In genomic region chr4:139669335-139669734, GRCh38 we compare ENCODE assay signal across 21 cellular contexts. TPM values are rescaled to one million over a fixed set of nuclear protein-coding genes. Genes with fewer than 3 reads are reported as not detected.
A peak's percentile ranks its signal among the peaks of the same experiment; 100 is the strongest.
DNase-seq lines count a peak whose midpoint lies in the region; ATAC-seq, FAIRE-seq and TF ChIP-seq lines count a peak whose summit lies in the region.
"Had no signal": no experiment of that assay in that cellular context is flagged by ENCODE, and none has a peak within 500 bp of the region (broad histone marks: within the 10 kb centered on the region; RNA-seq: fewer than 3 reads in every experiment).

No MANE protein-coding gene starts in this region.

- peaks cover 17% of the 10 kb centered on the region for H3K4me1 Mint-ChIP-seq in stimulated activated effector memory CD8-positive, alpha-beta T cell treated with anti-CD3 and anti-CD28 coated beads, Interleukin-12 subunit alpha, Interleukin-12 subunit beta, amount 100 ng/mL, for 72 hours

- DNase-seq in HepG2 (ENCODE audit: low spot score) (no peak), right lobe of liver (no peak), H1 (ENCODE audit: low read depth in 1 of 2, low spot score in 2 of 2) (no peak), mesendoderm (no peak), germinal center (ENCODE audit: low spot score) (no peak), AG08396 (ENCODE audit: low spot score) (no peak)
- no peak for DNase-seq in stimulated activated effector memory CD8-positive, alpha-beta T cell treated with anti-CD3 and anti-CD28 coated beads, Interleukin-12 subunit alpha, Interleukin-12 subunit beta, amount 100 ng/mL, for 72 hours (ENCODE audit: low spot score in 2 of 2)
- DNase-seq: BE2C; C1 segment of cervical spinal cord; CD4-positive, alpha-beta T cell; DMS153; DMS79 treated with DMSO at 0.1 percent for 48 hours; GF-D8; GM23248; HCEC 1CT; KG1 had no signal

- H4K5ac ChIP-seq in H1 (ENCODE audit: insufficient read length, low read depth, low read length) (no peak overlapping the region), mesendoderm (ENCODE audit: low read length) (peak overlapping the region; percentile 26)

- H3K23ac ChIP-seq in H1 (ENCODE audit: insufficient read length) = no peak overlapping the region
- no peak overlapping the region for H3K23ac ChIP-seq in mesendoderm (ENCODE audit: low read length)

- H3K4me3 Mint-ChIP-seq in stimulated activated effector memory CD8-positive, alpha-beta T cell treated with anti-CD3 and anti-CD28 coated beads, Interleukin-12 subunit alpha, Interleukin-12 subunit beta, amount 100 ng/mL, for 72 hours = no peak overlapping the region
- H3K4me3 Mint-ChIP-seq: CD4-positive, alpha-beta T cell had no signal

- no peak for TF ChIP-seq RAD21 in HepG2 (CRISPR knock-in tag; IDR thresholded peaks at IDR 0.05)
- no peak for TF ChIP-seq RAD21 in H1 (IDR thresholded peaks at IDR 0.05 in 1 of 2, conservative IDR thresholded peaks at IDR 0.05 in 1 of 2; ENCODE audit: low read depth in 2 of 2, low read length in 2 of 2)

- H3K27me3 ChIP-seq in HepG2 (ENCODE audit: control insufficient read depth in 1 of 2, insufficient read depth in 2 of 2, low read length in 2 of 2) (no peaks in the 10 kb centered on the region; a peak in 1 of 5 replicates), right lobe of liver (no peaks in the 10 kb centered on the region), H1 (replicated peaks in 1 of 4; ENCODE audit: control insufficient read depth in 3 of 4, extremely low read depth in 1 of 4, insufficient read depth in 3 of 4, low read length in 3 of 4) (no peaks in the 10 kb centered on the region; a peak in 1 of 7 replicates), mesendoderm (ENCODE audit: insufficient read depth, low read length, poor library complexity) (no peaks in the 10 kb centered on the region)
- H3K27me3 ChIP-seq: BE2C had no signal

- H3K36me3 Mint-ChIP-seq in stimulated activated effector memory CD8-positive, alpha-beta T cell treated with anti-CD3 and anti-CD28 coated beads, Interleukin-12 subunit alpha, Interleukin-12 subunit beta, amount 100 ng/mL, for 72 hours = no peaks in the 10 kb centered on the region

- H3K9ac ChIP-seq in HepG2 (ENCODE audit: insufficient read depth, low read depth, low read length) (peak overlapping the region; percentile 94; the same call in 1 of the 2 replicates), H1 (replicated peaks in 1 of 4; ENCODE audit: extremely low read depth in 1 of 4, low read depth in 3 of 4, low read length in 3 of 4) (no peak overlapping the region), mesendoderm (ENCODE audit: low read length) (no peak overlapping the region)
- H3K9ac ChIP-seq: GM23248 had no signal

- H3K23me2 ChIP-seq in H1 (ENCODE audit: low read depth, low read length) = peaks cover 2% of the 10 kb centered on the region; the same call in 1 of the 2 replicates

- no peak for TF ChIP-seq EP300 in HepG2 (IDR thresholded peaks at IDR 0.05; ENCODE audit: low read depth in 2 of 2, low read length in 2 of 2)
- no peak for TF ChIP-seq EP300 in HepG2 (CRISPR knock-in tag; IDR thresholded peaks at IDR 0.05; ENCODE audit: borderline replicate concordance)
- TF ChIP-seq EP300 in H1 (IDR thresholded peaks at IDR 0.05; ENCODE audit: borderline replicate concordance in 1 of 2, low read depth in 2 of 2, low read length in 2 of 2) = no peak

- H3K18ac ChIP-seq in H1 (ENCODE audit: extremely low read depth, low read length) (no peak overlapping the region), mesendoderm (ENCODE audit: low read length) (peak overlapping the region; percentile 75)

- peak overlapping the region; percentile 86 for H3K4me2 ChIP-seq in HepG2 (ENCODE audit: low read depth, low read length)
- H3K4me2 ChIP-seq in H1 (ENCODE audit: insufficient read depth in 1 of 2, low read depth in 2 of 2, low read length in 2 of 2) = no peak overlapping the region
- no peak overlapping the region for H3K4me2 ChIP-seq in mesendoderm (ENCODE audit: low read length)

- no peak overlapping the region for H3K4ac ChIP-seq in H1 (replicated peaks; ENCODE audit: insufficient read length, low read depth, low read length)
- peak overlapping the region; percentile 74 for H3K4ac ChIP-seq in mesendoderm (ENCODE audit: low read depth, low read length)

- FAIRE-seq in HepG2 (lab: Jason Lieb, UNC) (no peak), H1 (lab: Jason Lieb, UNC) (no peak)
- FAIRE-seq: GM19239, H54, HTR-8/SVneo had no signal

- POLR2A ChIA-PET in HepG2 (lab: Yijun Ruan, JAX) (interaction anchor here (1.1 kb wide), 1 partner anchor 20 kb away, joined by 4 read pairs; no protein-coding TSS in a partner anchor), H1 (lab: Charles Lee; ENCODE audit: partially characterized antibody) (interaction anchor here (0.8 kb wide), 1 partner anchor 114 kb away, joined by 3 read pairs; no protein-coding TSS in a partner anchor)

- H3K4me1 ChIP-seq in HepG2 (ENCODE audit: insufficient read depth, low read length) = peaks cover 82% of the 10 kb centered on the region
- H3K4me1 ChIP-seq in right lobe of liver = peaks cover 0 to 33% (median 3%) of the 10 kb centered on the region in 4 donors
- H3K4me1 ChIP-seq in H1 (replicated peaks in 1 of 4; ENCODE audit: control insufficient read depth in 3 of 4, insufficient read depth in 4 of 4, low read length in 3 of 4) = peaks cover 0 to 9% (median 2%) of the 10 kb centered on the region in 4 experiments; a peak in 3 of 7 replicates
- H3K4me1 ChIP-seq in mesendoderm (ENCODE audit: control insufficient read depth, low read depth, low read length) = peaks cover 17% of the 10 kb centered on the region
- H3K4me1 ChIP-seq: BE2C had no signal

- H3K27ac Mint-ChIP-seq in stimulated activated effector memory CD8-positive, alpha-beta T cell treated with anti-CD3 and anti-CD28 coated beads, Interleukin-12 subunit alpha, Interleukin-12 subunit beta, amount 100 ng/mL, for 72 hours = peak overlapping the region; percentile 1
- H3K27ac Mint-ChIP-seq: CD4-positive, alpha-beta T cell had no signal

- peaks cover 89% of the 10 kb centered on the region for H3K79me2 ChIP-seq in HepG2 (ENCODE audit: insufficient read depth, low read length)
- no peaks in the 10 kb centered on the region for H3K79me2 ChIP-seq in H1 (ENCODE audit: control insufficient read depth in 1 of 2, insufficient read depth in 2 of 2, low read length in 2 of 2)
- peaks cover 3% of the 10 kb centered on the region for H3K79me2 ChIP-seq in mesendoderm (ENCODE audit: control insufficient read depth, insufficient read depth, low read length)

- ATAC-seq in HepG2 = no peak
- ATAC-seq in right lobe of liver = no peak
- ATAC-seq in stimulated activated effector memory CD8-positive, alpha-beta T cell treated with anti-CD3 and anti-CD28 coated beads, Interleukin-12 subunit alpha, Interleukin-12 subunit beta, amount 100 ng/mL, for 72 hours = no peak
- ATAC-seq in HG03565 (IDR thresholded peaks at IDR 0.05; ENCODE audit: unreplicated experiment) = no peak

- no peaks in the 10 kb centered on the region for H3K9me3 Mint-ChIP-seq in stimulated activated effector memory CD8-positive, alpha-beta T cell treated with anti-CD3 and anti-CD28 coated beads, Interleukin-12 subunit alpha, Interleukin-12 subunit beta, amount 100 ng/mL, for 72 hours
- H3K9me3 Mint-ChIP-seq: CD4-positive, alpha-beta T cell had no signal

- peaks cover 13 to 32% of the 10 kb centered on the region in 2 experiments for H3K36me3 ChIP-seq in HepG2 (replicated peaks in 1 of 2; ENCODE audit: control insufficient read depth in 1 of 2, insufficient read depth in 2 of 2, low read length in 2 of 2)
- H3K36me3 ChIP-seq in right lobe of liver = no peaks in the 10 kb centered on the region
- H3K36me3 ChIP-seq in H1 (ENCODE audit: control insufficient read depth in 2 of 4, insufficient read depth in 4 of 4, low read length in 3 of 4) = no peaks in the 10 kb centered on the region
- no peaks in the 10 kb centered on the region for H3K36me3 ChIP-seq in mesendoderm (ENCODE audit: control insufficient read depth, insufficient read depth, low read length)
- H3K36me3 ChIP-seq: BE2C had no signal

- H2BK15ac ChIP-seq in H1 (ENCODE audit: low read length) = 0 out of 2 replicates have a peak overlapping the region, but pooled peaks have one; percentile 47
- peak overlapping the region; percentile 67 for H2BK15ac ChIP-seq in mesendoderm (replicated peaks; ENCODE audit: low read depth)

- H2AK5ac ChIP-seq in H1 (ENCODE audit: low read depth, low read length) (no peak overlapping the region), mesendoderm (ENCODE audit: low read length) (peak overlapping the region; percentile 75)

- H2BK5ac ChIP-seq in H1 (ENCODE audit: low read depth, low read length) (no peak overlapping the region), mesendoderm (ENCODE audit: low read length) (peak overlapping the region; percentile 95)

- no peak for TF ChIP-seq CTCF in HepG2 (CRISPR knock-in tag; IDR thresholded peaks at IDR 0.05)
- no peak for TF ChIP-seq CTCF in right lobe of liver (IDR thresholded peaks at IDR 0.05)
- TF ChIP-seq CTCF in H1 (IDR thresholded peaks at IDR 0.05; ENCODE audit: control extremely low read depth in 1 of 3, insufficient read depth in 1 of 3, low read depth in 1 of 3, low read length in 3 of 3) = no peak

- no peak; a peak in 1 of 4 replicates for TF ChIP-seq POLR2A in HepG2 (IDR thresholded peaks at IDR 0.05; ENCODE audit: insufficient read depth in 1 of 2, low read depth in 2 of 2, low read length in 2 of 2)
- TF ChIP-seq POLR2A in right lobe of liver (IDR thresholded peaks at IDR 0.05) = no peak
- TF ChIP-seq POLR2A in H1 (IDR thresholded peaks at IDR 0.05; ENCODE audit: control extremely low read depth in 1 of 2, low read depth in 2 of 2, low read length in 2 of 2) = no peak

- H2AFZ ChIP-seq in HepG2 (ENCODE audit: low read length) = no peak overlapping the region
- H2AFZ ChIP-seq in H1 (ENCODE audit: low read length) = no peak overlapping the region
- H2AFZ ChIP-seq: GM23248 had no signal

- H3K79me1 ChIP-seq in H1 (ENCODE audit: low read depth, low read length) (no peaks in the 10 kb centered on the region), mesendoderm (ENCODE audit: low read length) (peaks cover 7% of the 10 kb centered on the region)

- H3K56ac ChIP-seq in H1 (replicated peaks; ENCODE audit: insufficient read length, low read depth, low read length) = no peak overlapping the region
- peak overlapping the region; percentile 54 for H3K56ac ChIP-seq in mesendoderm (ENCODE audit: low read length)

- no peak overlapping the region for H2BK12ac ChIP-seq in H1 (ENCODE audit: low read depth, low read length)

- no peak overlapping the region for H2BK120ac ChIP-seq in H1 (replicated peaks; ENCODE audit: low read depth, low read length)
- H2BK120ac ChIP-seq in mesendoderm (ENCODE audit: low read depth, low read length) = peak overlapping the region; percentile 69

- CTCF ChIA-PET in HepG2 (lab: Yijun Ruan, JAX; ENCODE audit: low intra/inter-chr PET ratio, low total read pairs) = no interaction called here
- CTCF ChIA-PET in H1 (lab: Charles Lee; ENCODE audit: partially characterized antibody) = interaction anchor here (0.7 to 21.5 kb wide), 5 partner anchors 14 to 657 kb away, joined by 3 to 239 read pairs (median 4); no protein-coding TSS in a partner anchor

- in situ Hi-C loops in HepG2 (cut with HindIII; ENCODE audit: extremely low pct_ligation_motif_present, low pct_unique_long_range_greater_than_20kb) = no loop called here

- 77% methylated on average over 3 of the region's 6 CpGs for WGBS in HepG2 (ENCODE audit: low lambda C conversion rate)
- 75% methylated on average over 2 of the region's 6 CpGs for WGBS in right lobe of liver (ENCODE audit: insufficient coverage, low coverage, low lambda C conversion rate, missing lambda C conversion rate)
- 86% methylated on average over 6 of the region's 6 CpGs; no CpG with 5 or more reads in 1 of the 2 experiments for WGBS in H1 (ENCODE audit: extremely low coverage in 1 of 2, insufficient coverage in 1 of 2, insufficient read length in 1 of 2, insufficient replicate concordance in 2 of 2, low coverage in 1 of 2, low lambda C conversion rate in 2 of 2, missing lambda C conversion rate in 1 of 2), 2 experiments
- no CpG with 5 or more reads among the region's 6 CpGs for WGBS in mesendoderm (ENCODE audit: extremely low coverage, insufficient coverage, low lambda C conversion rate)

- intact Hi-C loops in HepG2 (cut with micrococcal nuclease; ENCODE audit: unreplicated experiment) = loop anchor here (5.0 to 10.0 kb wide), 2 partner anchors 175 to 483 kb away; partner anchors contain the start of gene MAML3
- intact Hi-C loops in right lobe of liver (cut with DNase I) = no loop called here

- no peak overlapping the region for H4K91ac ChIP-seq in H1 (replicated peaks; ENCODE audit: insufficient read length, low read length)

- peak overlapping the region; percentile 75 to 81 (median 79) for H3K4me3 ChIP-seq in HepG2 (replicated peaks in 1 of 3; ENCODE audit: insufficient read depth in 1 of 3, low read depth in 2 of 3, low read length in 3 of 3)
- no peak overlapping the region for H3K4me3 ChIP-seq in right lobe of liver
- no peak overlapping the region for H3K4me3 ChIP-seq in H1 (ENCODE audit: extremely low read depth in 1 of 4, insufficient read depth in 2 of 4, low read depth in 3 of 4, low read length in 4 of 4)
- no peak overlapping the region for H3K4me3 ChIP-seq in mesendoderm (ENCODE audit: low read length)
- H3K4me3 ChIP-seq: GM23248 had no signal

- H4K8ac ChIP-seq in H1 (ENCODE audit: extremely low read depth, insufficient read depth, low read length) (no peak overlapping the region), mesendoderm (ENCODE audit: low read depth, low read length) (no peak overlapping the region)

- 0 out of 2 replicates have a peak overlapping the region, but pooled peaks have one; percentile 15 for H2BK20ac ChIP-seq in H1 (ENCODE audit: low read length)

- H3K27ac ChIP-seq in HepG2 (ENCODE audit: extremely low read length, insufficient read depth, low read length) (peak overlapping the region; percentile 34), right lobe of liver (no peak overlapping the region), H1 (ENCODE audit: low read depth, low read length) (no peak overlapping the region), mesendoderm (ENCODE audit: low read depth, low read length) (peak overlapping the region; percentile 93)
- H3K27ac ChIP-seq: 22Rv1, GM23248 had no signal

- peaks cover 56% of the 10 kb centered on the region for H4K20me1 ChIP-seq in HepG2 (ENCODE audit: insufficient read depth, low read length)
- H4K20me1 ChIP-seq in H1 (replicated peaks in 1 of 2; ENCODE audit: control insufficient read depth in 1 of 2, insufficient read depth in 2 of 2, low read length in 2 of 2) = no peaks in the 10 kb centered on the region

- BruUV-seq in HepG2 (replicated peaks; lab: Mats Ljungman, UMichigan) = no TSS peak

- H3K14ac ChIP-seq in H1 (ENCODE audit: insufficient read length) = no peak overlapping the region

- H3K9me3 ChIP-seq in HepG2 (ENCODE audit: low read length) (no peaks in the 10 kb centered on the region), right lobe of liver (no peaks in the 10 kb centered on the region), H1 (ENCODE audit: insufficient read depth in 2 of 2, low read depth in 1 of 2, low read length in 1 of 2) (no peaks in the 10 kb centered on the region)
- H3K9me3 ChIP-seq: BE2C had no signal

RNA-seq across cellular contexts. Expression of gene MGST2, which starts 3.7 kb away (rescaled TPM):
- total RNA-seq in HepG2 (2016; rRNA removed; fragmentation: Illumina TruSeq; extraction: Trizol) = 120 and 205 TPM in 2 replicates
- 66.9 and 76.7 TPM in 2 replicates for total RNA-seq in HepG2 (2016; cell fraction: cytosol; rRNA removed; fragmentation: Illumina TruSeq; extraction: Trizol; ENCODE audit: low read depth)
- 124 and 205 TPM in 2 replicates for total RNA-seq in HepG2 (2016; cell fraction: insoluble cytoplasmic fraction; rRNA removed; fragmentation: Illumina TruSeq; extraction: Trizol)
- 50.8 and 53.3 TPM in 2 replicates for total RNA-seq in HepG2 (2016; cell fraction: membrane; rRNA removed; fragmentation: Illumina TruSeq; extraction: Trizol)
- 168 and 186 TPM in 2 replicates for total RNA-seq in HepG2 (2016; cell fraction: nucleus; rRNA removed; fragmentation: Illumina TruSeq; extraction: Trizol)
- 312 and 416 TPM in 2 replicates for polyA plus RNA-seq in HepG2 (2011; rRNA removed)
- 312 and 476 TPM in 2 replicates for polyA plus RNA-seq in HepG2 (2011; cell fraction: cytosol; rRNA removed)
- 137 and 177 TPM in 2 replicates for polyA plus RNA-seq in HepG2 (2011; cell fraction: nucleus; rRNA removed)
- 293 and 426 TPM in 2 replicates for polyA plus RNA-seq in HepG2 (2012)
- polyA plus RNA-seq in HepG2 (2016; cell fraction: cytosol; fragmentation: Illumina TruSeq; extraction: Trizol; ENCODE audit: low read depth) = 57.8 and 59.6 TPM in 2 replicates
- 132 and 154 TPM in 2 replicates for polyA plus RNA-seq in HepG2 (2016; cell fraction: insoluble cytoplasmic fraction; fragmentation: Illumina TruSeq; extraction: Trizol; ENCODE audit: low read depth)
- polyA plus RNA-seq in HepG2 (2016; cell fraction: membrane; fragmentation: Illumina TruSeq; extraction: Trizol; ENCODE audit: low read depth) = 49.5 and 55.2 TPM in 2 replicates
- polyA plus RNA-seq in HepG2 (2016; cell fraction: nucleus; fragmentation: Illumina TruSeq; extraction: Trizol; ENCODE audit: insufficient read depth, low read depth) = 282 and 318 TPM in 2 replicates
- polyA minus RNA-seq in HepG2 (2011; rRNA and poly(A)+ RNA removed; ENCODE audit: low replicate concordance) = 18.4 and 54.7 TPM in 2 replicates
- 93.2 and 100 TPM in 2 replicates for polyA minus RNA-seq in HepG2 (2011; cell fraction: cytosol; rRNA and poly(A)+ RNA removed)
- 263 and 286 TPM in 2 replicates for polyA minus RNA-seq in HepG2 (2011; cell fraction: nucleus; rRNA and poly(A)+ RNA removed)
- total RNA-seq in right lobe of liver = 100 to 1,000 TPM; 105 to 125 (median 114) TPM
- total RNA-seq in H1 (2021; fragmentation: NEBNext Ultra II Directional; extraction: Animal tissue kit (Norgen Biotek cat#: 25700)) = 7.4 and 8.0 TPM in 2 replicates
- polyA plus RNA-seq in H1 (2011; rRNA removed) = 6.1 and 13.6 TPM in 2 replicates
- 7.5 TPM for polyA plus RNA-seq in H1 (2011; cell fraction: cytosol; rRNA removed)
- polyA plus RNA-seq in H1 (2011; cell fraction: nucleus; rRNA removed) = 2.3 TPM
- 6.9 to 10.7 TPM (median 9.8 TPM) in 4 replicates for polyA plus RNA-seq in H1 (2012, experiment 1 of 2)
- 15.1 TPM for polyA plus RNA-seq in H1 (2012, experiment 2 of 2)
- polyA plus RNA-seq in H1 (2013, experiment 1 of 2) = 25.1 TPM
- polyA plus RNA-seq in H1 (2013, experiment 2 of 2) = 29.6 TPM
- 2.4 and 2.6 TPM in 2 replicates for polyA minus RNA-seq in H1 (2011; rRNA and poly(A)+ RNA removed)
- 3.0 TPM for polyA minus RNA-seq in H1 (2011; cell fraction: cytosol; rRNA and poly(A)+ RNA removed)
- polyA minus RNA-seq in H1 (2011; cell fraction: nucleus; rRNA and poly(A)+ RNA removed) = 3.3 TPM
- polyA plus RNA-seq in mesendoderm (2013, experiment 1 of 2) = 46.4 TPM
- polyA plus RNA-seq in mesendoderm (2013, experiment 2 of 2) = 43.8 TPM

Comparison
In these comparisons a context has a peak if more than half of its experiments do, and no peak if none do; other contexts are left out.
1. H3K27ac ChIP-seq: peak in HepG2 (single experiment) and mesendoderm (single experiment); none in right lobe of liver (0 of 3) and H1 (single experiment).
2. H3K4me3 ChIP-seq: peak in HepG2 (3 of 3); none in right lobe of liver (0 of 3), H1 (0 of 4) and mesendoderm (single experiment).